13 cellular contexts compared by ENCODE assay signal in the genomic region with DNA sequence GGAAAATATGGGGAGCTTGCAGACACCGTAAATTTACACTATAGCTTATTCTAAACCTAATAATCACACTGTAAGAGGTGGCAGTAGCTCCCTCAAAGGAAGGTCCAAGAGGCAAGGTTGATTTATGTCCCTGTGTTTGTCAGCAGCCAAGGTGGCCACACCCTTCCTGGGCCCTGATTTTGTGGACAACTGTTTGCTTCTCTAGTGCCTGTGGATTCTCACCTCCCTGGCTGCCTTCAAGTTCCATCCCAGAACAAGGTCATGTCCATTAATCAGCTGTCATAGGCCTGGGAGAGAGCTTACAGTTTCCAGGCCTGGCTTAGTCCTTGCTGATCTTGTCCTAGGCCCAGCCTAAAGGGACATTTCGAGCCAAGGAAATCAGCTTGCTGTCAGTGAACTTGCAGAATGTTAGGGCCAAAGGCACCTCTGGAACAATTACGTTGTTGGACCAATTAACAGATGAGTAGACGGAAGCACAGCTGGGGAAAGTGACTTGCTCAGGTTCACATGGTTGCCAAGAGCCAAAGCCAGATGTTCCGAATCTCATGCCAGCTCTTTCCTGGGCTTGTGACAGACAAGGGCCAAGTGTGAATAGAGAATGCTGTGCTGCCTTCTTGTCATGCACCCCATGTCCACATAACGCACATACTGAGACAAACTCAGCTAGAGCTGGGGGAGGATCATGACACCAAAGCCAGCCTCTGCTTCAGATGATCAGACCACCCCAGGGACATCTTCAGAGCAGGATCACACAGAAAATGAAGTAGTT.
A peak's percentile ranks its signal among the peaks of the same experiment; 100 is the strongest.
DNase-seq lines count a peak whose midpoint lies in the region; ATAC-seq, FAIRE-seq and TF ChIP-seq lines count a peak whose summit lies in the region.
"Had no signal": no experiment of that assay in that cellular context is flagged by ENCODE, and none has a peak within 500 bp of the region (broad histone marks: within the 10 kb centered on the region; RNA-seq: fewer than 3 reads in every experiment).

No MANE protein-coding gene starts in this region.

- TF ChIP-seq CTCF in right atrium auricular region (IDR thresholded peaks at IDR 0.05) (no peak), H1 (IDR thresholded peaks at IDR 0.05; ENCODE audit: control extremely low read depth in 1 of 3, insufficient read depth in 1 of 3, low read depth in 1 of 3, low read length in 3 of 3) (no peak), hepatocyte (IDR thresholded peaks at IDR 0.05; ENCODE audit: poor library complexity) (no peak)

- H3K79me2 ChIP-seq in H1 (ENCODE audit: control insufficient read depth in 1 of 2, insufficient read depth in 2 of 2, low read length in 2 of 2) (no peaks in the 10 kb centered on the region), hepatocyte (no peaks in the 10 kb centered on the region)

- H3K4ac ChIP-seq in H1 (replicated peaks; ENCODE audit: insufficient read length, low read depth, low read length) (no peak overlapping the region), mesenchymal stem cell (ENCODE audit: low read depth in 1 of 2, low read length in 2 of 2) (peak overlapping the region in 1 of 2 experiments; percentile 14)

- H4K8ac ChIP-seq in H1 (ENCODE audit: extremely low read depth, insufficient read depth, low read length) (no peak overlapping the region; the same call in 1 of the 2 replicates), mesenchymal stem cell (ENCODE audit: low read length) (no peak overlapping the region)

- H4K91ac ChIP-seq in H1 (replicated peaks; ENCODE audit: insufficient read length, low read length) (no peak overlapping the region), mesenchymal stem cell (ENCODE audit: low read length) (no peak overlapping the region)

- H3K23ac ChIP-seq in H1 (ENCODE audit: insufficient read length) (no peak overlapping the region), mesenchymal stem cell (ENCODE audit: low read length in 2 of 2) (no peak overlapping the region)

- no peaks in the 10 kb centered on the region for H3K79me1 ChIP-seq in H1 (ENCODE audit: low read depth, low read length)
- no peaks in the 10 kb centered on the region for H3K79me1 ChIP-seq in mesenchymal stem cell (replicated peaks; ENCODE audit: low read length, poor library complexity, severe bottlenecking)

- DNase-seq in Right ventricle myocardium superior (no peak), right atrium auricular region (ENCODE audit: low spot score) (no peak), H1 (ENCODE audit: low read depth in 1 of 2, low spot score in 2 of 2) (no peak), mesenchymal stem cell (no peak), hepatocyte (ENCODE audit: low spot score) (no peak)
- DNase-seq in activated T-helper 1 cell treated with anti-CD3 and anti-CD28 coated beads, Interleukin-12 subunit alpha, Interleukin-12 subunit beta, Interleukin-2, Interleukin-4 antibody, amounts not matched to agents 30 ng/mL and 10 ng/mL and 1 ng/mL, durations not matched to agents 14 hours and 24 hours and 36 hours (ENCODE audit: low spot score) = no peak
- DNase-seq: NCI-H2171 treated with DMSO at 0.1 percent for 48 hours, SHP77 treated with DMSO at 0.1 percent for 48 hours had no signal

- no peaks in the 10 kb centered on the region; the same call in 1 of the 2 replicates for H3K23me2 ChIP-seq in H1 (ENCODE audit: low read depth, low read length)

- no peak for TF ChIP-seq RAD21 in H1 (IDR thresholded peaks at IDR 0.05 in 1 of 2, conservative IDR thresholded peaks at IDR 0.05 in 1 of 2; ENCODE audit: low read depth in 2 of 2, low read length in 2 of 2)

- peaks cover 6% of the 10 kb centered on the region for H3K27me3 Mint-ChIP-seq in activated T-helper 1 cell treated with anti-CD3 and anti-CD28 coated beads, Interleukin-12 subunit alpha, Interleukin-12 subunit beta, Interleukin-2, Interleukin-4 antibody, amounts not matched to agents 30 ng/mL and 10 ng/mL and 1 ng/mL, durations not matched to agents 14 hours and 24 hours and 36 hours (ENCODE audit: insufficient read depth)

- H3K27ac ChIP-seq in right atrium auricular region (no peak overlapping the region), H1 (ENCODE audit: low read depth, low read length) (no peak overlapping the region), mesenchymal stem cell (ENCODE audit: low read length, poor library complexity, severe bottlenecking) (no peak overlapping the region), hepatocyte (no peak overlapping the region)
- H3K27ac ChIP-seq: C4-2B, KMS-11 had no signal

- H2BK20ac ChIP-seq in H1 (ENCODE audit: low read length) = no peak overlapping the region

- H3K36me3 ChIP-seq in right atrium auricular region (no peaks in the 10 kb centered on the region), H1 (ENCODE audit: control insufficient read depth in 2 of 4, insufficient read depth in 4 of 4, low read length in 3 of 4) (no peaks in the 10 kb centered on the region), mesenchymal stem cell (ENCODE audit: control insufficient read depth in 1 of 2, insufficient read depth in 2 of 2, low read depth in 1 of 2, low read length in 2 of 2) (no peaks in the 10 kb centered on the region), hepatocyte (replicated peaks; ENCODE audit: insufficient read depth, low read depth) (no peaks in the 10 kb centered on the region)
- H3K36me3 ChIP-seq: HAP-1 had no signal

- H3K9me3 Mint-ChIP-seq in activated T-helper 1 cell treated with anti-CD3 and anti-CD28 coated beads, Interleukin-12 subunit alpha, Interleukin-12 subunit beta, Interleukin-2, Interleukin-4 antibody, amounts not matched to agents 30 ng/mL and 10 ng/mL and 1 ng/mL, durations not matched to agents 14 hours and 24 hours and 36 hours = no peaks in the 10 kb centered on the region

- H3K9ac ChIP-seq in H1 (replicated peaks in 1 of 4; ENCODE audit: extremely low read depth in 1 of 4, low read depth in 3 of 4, low read length in 3 of 4) (no peak overlapping the region), mesenchymal stem cell (ENCODE audit: low read length) (no peak overlapping the region)
- H3K9ac ChIP-seq: KMS-11 had no signal

- H3K36me3 Mint-ChIP-seq in activated T-helper 1 cell treated with anti-CD3 and anti-CD28 coated beads, Interleukin-12 subunit alpha, Interleukin-12 subunit beta, Interleukin-2, Interleukin-4 antibody, amounts not matched to agents 30 ng/mL and 10 ng/mL and 1 ng/mL, durations not matched to agents 14 hours and 24 hours and 36 hours (ENCODE audit: low read depth) = no peaks in the 10 kb centered on the region

- H3K4me3 Mint-ChIP-seq in activated T-helper 1 cell treated with anti-CD3 and anti-CD28 coated beads, Interleukin-12 subunit alpha, Interleukin-12 subunit beta, Interleukin-2, Interleukin-4 antibody, amounts not matched to agents 30 ng/mL and 10 ng/mL and 1 ng/mL, durations not matched to agents 14 hours and 24 hours and 36 hours = no peak overlapping the region

- no peak overlapping the region for H3K56ac ChIP-seq in H1 (replicated peaks; ENCODE audit: insufficient read length, low read depth, low read length)

- FAIRE-seq in H1 (lab: Jason Lieb, UNC) = no peak
- FAIRE-seq: RCC 7860 had no signal

- H3K4me3 ChIP-seq in right atrium auricular region (no peak overlapping the region), H1 (ENCODE audit: extremely low read depth in 1 of 4, insufficient read depth in 2 of 4, low read depth in 3 of 4, low read length in 4 of 4) (no peak overlapping the region), mesenchymal stem cell (ENCODE audit: insufficient read depth in 1 of 2, low read depth in 1 of 2, low read length in 2 of 2) (no peak overlapping the region), hepatocyte (no peak overlapping the region)
- H3K4me3 ChIP-seq: HAP-1 had no signal

- TF ChIP-seq POLR2A in H1 (IDR thresholded peaks at IDR 0.05; ENCODE audit: control extremely low read depth in 1 of 2, low read depth in 2 of 2, low read length in 2 of 2) = no peak

- H3K14ac ChIP-seq in H1 (ENCODE audit: insufficient read length) (no peak overlapping the region), mesenchymal stem cell (ENCODE audit: low read length in 2 of 2) (peak overlapping the region in 1 of 2 experiments; percentile 68)

- H4K20me1 ChIP-seq in H1 (replicated peaks in 1 of 2; ENCODE audit: control insufficient read depth in 1 of 2, insufficient read depth in 2 of 2, low read length in 2 of 2) (no peaks in the 10 kb centered on the region), hepatocyte (ENCODE audit: insufficient read depth, poor library complexity, severe bottlenecking) (no peaks in the 10 kb centered on the region)

- H3K18ac ChIP-seq in H1 (ENCODE audit: extremely low read depth, low read length) (no peak overlapping the region), mesenchymal stem cell (ENCODE audit: low read depth in 1 of 2, low read length in 2 of 2) (peak overlapping the region in 1 of 2 experiments; percentile 29)

- H3K27ac Mint-ChIP-seq in activated T-helper 1 cell treated with anti-CD3 and anti-CD28 coated beads, Interleukin-12 subunit alpha, Interleukin-12 subunit beta, Interleukin-2, Interleukin-4 antibody, amounts not matched to agents 30 ng/mL and 10 ng/mL and 1 ng/mL, durations not matched to agents 14 hours and 24 hours and 36 hours = no peak overlapping the region

- 0 out of 2 replicates have a peak overlapping the region, but pooled peaks have one; percentile 15 for H2AFZ ChIP-seq in H1 (ENCODE audit: low read length)
- no peak overlapping the region for H2AFZ ChIP-seq in mesenchymal stem cell (ENCODE audit: low read depth, low read length)
- no peak overlapping the region for H2AFZ ChIP-seq in hepatocyte

- H2AK5ac ChIP-seq in H1 (ENCODE audit: low read depth, low read length) (no peak overlapping the region), mesenchymal stem cell (ENCODE audit: low read length, severe bottlenecking) (no peak overlapping the region)

- H4K5ac ChIP-seq in H1 (ENCODE audit: insufficient read length, low read depth, low read length) = no peak overlapping the region

- peak; percentile 62 for ATAC-seq in Right ventricle myocardium superior (ENCODE audit: poor library complexity)
- no peak for ATAC-seq in HG03045 (IDR thresholded peaks at IDR 0.05; ENCODE audit: unreplicated experiment)

- H2BK120ac ChIP-seq in H1 (replicated peaks; ENCODE audit: low read depth, low read length) = no peak overlapping the region
- no peak overlapping the region for H2BK120ac ChIP-seq in mesenchymal stem cell (ENCODE audit: low read depth, low read length)

- H3K27me3 ChIP-seq in right atrium auricular region = no peaks in the 10 kb centered on the region
- no peaks in the 10 kb centered on the region for H3K27me3 ChIP-seq in H1 (replicated peaks in 1 of 4; ENCODE audit: control insufficient read depth in 3 of 4, extremely low read depth in 1 of 4, insufficient read depth in 3 of 4, low read length in 3 of 4)
- peaks cover 0 to 30% of the 10 kb centered on the region in 2 experiments for H3K27me3 ChIP-seq in mesenchymal stem cell (ENCODE audit: control insufficient read depth in 1 of 2, insufficient read depth in 1 of 2, low read length in 2 of 2)
- H3K27me3 ChIP-seq in hepatocyte = no peaks in the 10 kb centered on the region

- H2BK15ac ChIP-seq in H1 (ENCODE audit: low read length) = no peak overlapping the region
- peak overlapping the region; percentile 6 for H2BK15ac ChIP-seq in mesenchymal stem cell (ENCODE audit: low read depth, poor library complexity, severe bottlenecking)

- 78% methylated on average over 6 of the region's 6 CpGs; no CpG with 5 or more reads in 1 of the 2 experiments for WGBS in H1 (ENCODE audit: extremely low coverage in 1 of 2, insufficient coverage in 1 of 2, insufficient read length in 1 of 2, insufficient replicate concordance in 2 of 2, low coverage in 1 of 2, low lambda C conversion rate in 2 of 2, missing lambda C conversion rate in 1 of 2), 2 experiments
- WGBS in mesenchymal stem cell = 78% methylated on average over 6 of the region's 6 CpGs
- WGBS in hepatocyte (ENCODE audit: low lambda C conversion rate, missing lambda C conversion rate) = 87% methylated on average over 6 of the region's 6 CpGs

- intact Hi-C loops in Right ventricle myocardium superior (cut with DNase I) = no loop called here
- intact Hi-C loops in activated T-helper 1 cell treated with anti-CD3 and anti-CD28 coated beads, Interleukin-12 subunit alpha, Interleukin-12 subunit beta, Interleukin-2, Interleukin-4 antibody, amounts not matched to agents 30 ng/mL and 10 ng/mL and 1 ng/mL, durations not matched to agents 14 hours and 24 hours and 36 hours (cut with micrococcal nuclease) = no loop called here

- H3K9me3 ChIP-seq in right atrium auricular region (no peaks in the 10 kb centered on the region), H1 (ENCODE audit: insufficient read depth in 2 of 2, low read depth in 1 of 2, low read length in 1 of 2) (no peaks in the 10 kb centered on the region), mesenchymal stem cell (ENCODE audit: control insufficient read depth, low read length) (no peaks in the 10 kb centered on the region), hepatocyte (ENCODE audit: low read depth) (no peaks in the 10 kb centered on the region)
- H3K9me3 ChIP-seq: HAP-1 had no signal

- no peak overlapping the region for H2BK12ac ChIP-seq in H1 (ENCODE audit: low read depth, low read length)
- H2BK12ac ChIP-seq in mesenchymal stem cell (ENCODE audit: low read length in 2 of 2) = peak overlapping the region in 1 of 2 experiments; percentile 10

- POLR2A ChIA-PET in H1 (lab: Charles Lee; ENCODE audit: partially characterized antibody) = no interaction called here

- no peaks in the 10 kb centered on the region for H3K9me2 ChIP-seq in hepatocyte (replicated peaks; ENCODE audit: insufficient read depth)

- H3K4me1 Mint-ChIP-seq in activated T-helper 1 cell treated with anti-CD3 and anti-CD28 coated beads, Interleukin-12 subunit alpha, Interleukin-12 subunit beta, Interleukin-2, Interleukin-4 antibody, amounts not matched to agents 30 ng/mL and 10 ng/mL and 1 ng/mL, durations not matched to agents 14 hours and 24 hours and 36 hours (ENCODE audit: low read depth) = no peaks in the 10 kb centered on the region

- H3K4me1 ChIP-seq in right atrium auricular region = no peaks in the 10 kb centered on the region
- H3K4me1 ChIP-seq in H1 (replicated peaks in 1 of 4; ENCODE audit: control insufficient read depth in 3 of 4, insufficient read depth in 4 of 4, low read length in 3 of 4) = peaks cover 0 to 5% (median 3%) of the 10 kb centered on the region in 4 experiments; a peak in 2 of 7 replicates
- H3K4me1 ChIP-seq in mesenchymal stem cell (ENCODE audit: control insufficient read depth, insufficient read depth, low read depth, low read length) = no peaks in the 10 kb centered on the region
- H3K4me1 ChIP-seq in hepatocyte (ENCODE audit: insufficient read depth) = peaks cover 3% of the 10 kb centered on the region
- H3K4me1 ChIP-seq: HAP-1 had no signal

- no peak for TF ChIP-seq EP300 in H1 (IDR thresholded peaks at IDR 0.05; ENCODE audit: borderline replicate concordance in 1 of 2, low read depth in 2 of 2, low read length in 2 of 2)

- CTCF ChIA-PET in H1 (lab: Charles Lee; ENCODE audit: partially characterized antibody) = interaction anchor here (1.0 to 1.2 kb wide), 3 partner anchors 11 to 89 kb away, joined by 3 to 4 read pairs (median 3); no protein-coding TSS in a partner anchor

- H3K4me2 ChIP-seq in H1 (ENCODE audit: insufficient read depth in 1 of 2, low read depth in 2 of 2, low read length in 2 of 2) (no peak overlapping the region), mesenchymal stem cell (ENCODE audit: low read length, poor library complexity, severe bottlenecking) (no peak overlapping the region), hepatocyte (no peak overlapping the region)
- H3K4me2 ChIP-seq: KMS-11 had no signal

- H2BK5ac ChIP-seq in H1 (ENCODE audit: low read depth, low read length) (no peak overlapping the region), mesenchymal stem cell (ENCODE audit: low read depth, low read length, poor library complexity, severe bottlenecking) (no peak overlapping the region)
